ENCODE assay signal across 8 cellular contexts in the genomic region with DNA sequence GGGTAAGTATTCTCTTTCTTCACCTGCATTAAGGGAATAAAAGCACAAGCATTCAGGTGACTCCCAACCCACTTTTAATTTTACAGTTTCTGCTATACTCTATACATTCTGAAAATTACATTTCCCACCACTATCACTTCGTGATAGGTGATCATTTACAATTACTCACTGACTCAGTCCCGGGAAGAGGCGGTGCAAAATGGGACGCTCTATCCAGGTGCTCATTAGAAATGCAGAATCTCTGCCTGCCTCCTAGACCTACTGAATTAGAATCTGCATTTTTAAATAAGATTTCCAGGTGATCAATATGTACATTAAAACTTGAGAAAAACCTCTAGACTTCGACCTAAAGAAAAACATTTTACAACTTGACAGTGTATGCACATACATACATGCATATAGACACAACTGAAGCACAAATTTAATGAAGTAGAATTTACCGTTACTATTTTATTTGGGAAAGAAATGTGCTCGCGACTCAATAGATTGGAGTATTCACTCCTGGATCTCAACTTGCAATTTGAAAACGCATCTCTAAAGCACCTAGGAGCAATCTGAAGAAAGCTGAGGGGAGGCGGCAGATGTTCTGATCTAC. TPM values are rescaled to one million over a fixed set of nuclear protein-coding genes. Genes with fewer than 3 reads are reported as not detected.
DNase-seq lines count a peak whose midpoint lies in the region; ATAC-seq, FAIRE-seq and TF ChIP-seq lines count a peak whose summit lies in the region.

No MANE protein-coding gene starts in this region.

- FAIRE-seq in K562 (lab: Jason Lieb, UNC): no peak

- H3K36me3 ChIP-seq in K562 (ENCODE audit: control insufficient read depth, insufficient read depth, low read length) (no peaks in the 10 kb centered on the region), right lobe of liver (no peaks in the 10 kb centered on the region), thyroid gland (no peaks in the 10 kb centered on the region)

- H3K9me1 ChIP-seq in K562 (ENCODE audit: control insufficient read depth, insufficient read depth, low read length): no peaks in the 10 kb centered on the region

- H3K9me3 ChIP-seq in K562 (replicated peaks; ENCODE audit: control insufficient read depth, insufficient read depth, low read depth, low read length) (no peaks in the 10 kb centered on the region), right lobe of liver (no peaks in the 10 kb centered on the region), thyroid gland (no peaks in the 10 kb centered on the region)

- H3K27me3 Mint-ChIP-seq in activated CD8-positive, alpha-beta memory T cell treated with anti-CD3 and anti-CD28 coated beads, Interleukin-2, amount 10 ng/mL, durations not matched to agents 7 days and 5 days: no peaks in the 10 kb centered on the region

- ATAC-seq in activated CD8-positive, alpha-beta memory T cell treated with anti-CD3 and anti-CD28 coated beads, Interleukin-2, amount 10 ng/mL, durations not matched to agents 7 days and 5 days: no peak
- ATAC-seq in K562 (no peak), right lobe of liver (peak in 2 of 4 donors; percentile 7 to 19)

- in situ Hi-C loops in K562 (cut with MboI): no loop called here

- TF ChIP-seq CTCF in K562 (IDR thresholded peaks at IDR 0.05 in 2 of 3, conservative IDR thresholded peaks at IDR 0.05 in 1 of 3; ENCODE audit: insufficient read depth in 2 of 3, low read depth in 1 of 3, low read length in 3 of 3) (no peak), right lobe of liver (IDR thresholded peaks at IDR 0.05) (no peak), thyroid gland (IDR thresholded peaks at IDR 0.05) (no peak), GM10266 (IDR thresholded peaks at IDR 0.05; ENCODE audit: control insufficient read depth, insufficient read depth, low read depth, missing control alignments) (no peak)

- H3K4me3 ChIP-seq in K562 (no peak overlapping the region), right lobe of liver (peak overlapping the region; percentile 86 to 92 (median 86)), thyroid gland (replicated peaks in 1 of 3) (peak overlapping the region in 2 of 3 donors; percentile 67 to 98)

- CTCF ChIA-PET in activated CD8-positive, alpha-beta memory T cell treated with anti-CD3 and anti-CD28 coated beads, Interleukin-2, amount 10 ng/mL, durations not matched to agents 7 days and 5 days (lab: Charles Lee): interaction anchor here (0.8 to 2.8 kb wide), 6 partner anchors 9 to 52 kb away, joined by 3 to 18 read pairs (median 6); no protein-coding TSS in a partner anchor
- CTCF ChIA-PET in K562 (lab: Yijun Ruan, JAX; ENCODE audit: low intra/inter-chr PET ratio): no interaction called here

- no peaks in the 10 kb centered on the region; a peak in 1 of 5 replicates for H3K27me3 ChIP-seq in K562 (ENCODE audit: control insufficient read depth in 2 of 2, insufficient read depth in 2 of 2, low read length in 2 of 2)
- H3K27me3 ChIP-seq in right lobe of liver: no peaks in the 10 kb centered on the region
- H3K27me3 ChIP-seq in thyroid gland: no peaks in the 10 kb centered on the region

- peaks cover 51% of the 10 kb centered on the region for H3K4me1 Mint-ChIP-seq in activated CD8-positive, alpha-beta memory T cell treated with anti-CD3 and anti-CD28 coated beads, Interleukin-2, amount 10 ng/mL, durations not matched to agents 7 days and 5 days

- WGBS in K562 (ENCODE audit: insufficient coverage, low coverage, missing lambda C conversion rate): 3% methylated on average over 10 of the region's 10 CpGs
- WGBS in right lobe of liver (ENCODE audit: insufficient coverage, low coverage, low lambda C conversion rate, missing lambda C conversion rate): 16% methylated on average over 10 of the region's 10 CpGs
- 21 to 28% methylated on average over 10 of the region's 10 CpGs for WGBS in thyroid gland, 2 donors

- peak overlapping the region; percentile 91 for H3K4me3 Mint-ChIP-seq in activated CD8-positive, alpha-beta memory T cell treated with anti-CD3 and anti-CD28 coated beads, Interleukin-2, amount 10 ng/mL, durations not matched to agents 7 days and 5 days

- no peak for TF ChIP-seq RAD21 in K562 (CRISPR knock-in tag; conservative IDR thresholded peaks at IDR 0.05 in 1 of 2, IDR thresholded peaks at IDR 0.05 in 1 of 2)

- no TSS peak for BruUV-seq in K562 (replicated peaks; lab: Mats Ljungman, UMichigan)

- H3K9ac ChIP-seq in K562 (ENCODE audit: insufficient read depth in 1 of 2, low read depth in 2 of 2, low read length in 2 of 2): no peak overlapping the region

- no peak overlapping the region for H3K27ac ChIP-seq in K562 (ENCODE audit: extremely low read depth, low read depth, low read length)
- H3K27ac ChIP-seq in right lobe of liver: peak overlapping the region; percentile 99
- H3K27ac ChIP-seq in thyroid gland: peak overlapping the region in 2 of 3 donors; percentile 95 to 97

- peak overlapping the region; percentile 34; the same call in 1 of the 2 replicates for H2AFZ ChIP-seq in K562 (ENCODE audit: low read depth, low read length)

- peaks cover 23% of the 10 kb centered on the region for H3K36me3 Mint-ChIP-seq in activated CD8-positive, alpha-beta memory T cell treated with anti-CD3 and anti-CD28 coated beads, Interleukin-2, amount 10 ng/mL, durations not matched to agents 7 days and 5 days

- H3K4me2 ChIP-seq in K562 (ENCODE audit: insufficient read depth, low read length): no peak overlapping the region; the same call in 1 of the 2 replicates

- no peaks in the 10 kb centered on the region for H3K9me3 Mint-ChIP-seq in activated CD8-positive, alpha-beta memory T cell treated with anti-CD3 and anti-CD28 coated beads, Interleukin-2, amount 10 ng/mL, durations not matched to agents 7 days and 5 days (ENCODE audit: low read depth)

- H3K79me2 ChIP-seq in K562 (ENCODE audit: control insufficient read depth, insufficient read depth, low read length): no peaks in the 10 kb centered on the region

- peak overlapping the region; percentile 97 for H3K27ac Mint-ChIP-seq in activated CD8-positive, alpha-beta memory T cell treated with anti-CD3 and anti-CD28 coated beads, Interleukin-2, amount 10 ng/mL, durations not matched to agents 7 days and 5 days

- POLR2A ChIA-PET in K562 (lab: Yijun Ruan, JAX): no interaction called here

- DNase-seq in activated CD8-positive, alpha-beta memory T cell treated with anti-CD3 and anti-CD28 coated beads, Interleukin-2, amount 10 ng/mL, durations not matched to agents 7 days and 5 days: no peak
- no peak for DNase-seq in activated CD8-positive, alpha-beta memory T cell treated with anti-CD3 and anti-CD28 coated beads, Interleukin-2, amount 50 U/mL, for 48 hours
- DNase-seq in K562 (ENCODE audit: extremely low read depth in 1 of 4, low spot score in 3 of 4): no peak
- DNase-seq in right lobe of liver: no peak
- DNase-seq in thyroid gland: no peak
- no peak for DNase-seq in C1 segment of cervical spinal cord (lab: John Stamatoyannopoulos, UW)
- DNase-seq in GM10266 (ENCODE audit: extremely low spot score): no peak
- DNase-seq in NCI-H1930 (lab: John Stamatoyannopoulos, UW): no peak

- TF ChIP-seq POLR2A in K562 (conservative IDR thresholded peaks at IDR 0.05): no peak
- no peak for TF ChIP-seq POLR2A in right lobe of liver (IDR thresholded peaks at IDR 0.05)
- TF ChIP-seq POLR2A in thyroid gland (IDR thresholded peaks at IDR 0.05): no peak

- intact Hi-C loops in K562 (cut with micrococcal nuclease) (no loop called here), right lobe of liver (cut with DNase I) (no loop called here), thyroid gland (cut with DNase I) (loop anchor here (10.0 kb wide), 2 partner anchors 79 to 161 kb away; no protein-coding TSS in a partner anchor)

- no peaks in the 10 kb centered on the region for H4K20me1 ChIP-seq in K562 (replicated peaks; ENCODE audit: control insufficient read depth, insufficient read depth, low read length)

- TF ChIP-seq EP300 in K562 (IDR thresholded peaks at IDR 0.05; ENCODE audit: low read length): no peak

- H3K4me1 ChIP-seq in K562 (replicated peaks in 1 of 2; ENCODE audit: control insufficient read depth in 2 of 2, insufficient read depth in 2 of 2, low read length in 2 of 2): peaks cover 0 to 10% of the 10 kb centered on the region in 2 experiments; a peak in 1 of 5 replicates
- peaks cover 0 to 23% (median 10%) of the 10 kb centered on the region in 4 donors for H3K4me1 ChIP-seq in right lobe of liver
- H3K4me1 ChIP-seq in thyroid gland: peaks cover 7 to 9% of the 10 kb centered on the region in 2 donors

TF ChIP-seq in K562, 482 proteins besides CTCF, POLR2A, EP300 and RAD21 (continues in another document):
- no peak for TF ChIP-seq MED1 (CRISPR knock-in tag; IDR thresholded peaks at IDR 0.05; ENCODE audit: borderline replicate concordance)

RNA-seq across cellular contexts. Expression of a gene that starts 0.6 kb away (rescaled TPM):
- total RNA-seq in activated CD8-positive, alpha-beta memory T cell treated with anti-CD3 and anti-CD28 coated beads, Interleukin-2, amount 10 ng/mL, durations not matched to agents 7 days and 5 days: 10 to 100 TPM; 47.3 to 50.5 TPM
- total RNA-seq in K562 (2011; cell fraction: chromatin; rRNA removed; ENCODE audit: low replicate concordance): 0.28 and 0.42 TPM in 2 replicates
- total RNA-seq in K562 (2011; cell fraction: nucleolus; rRNA removed): 0.33 and 0.39 TPM in 2 replicates
- total RNA-seq in K562 (2011; cell fraction: nucleoplasm; rRNA removed): 0.29 and 0.53 TPM in 2 replicates
- 0.14 and 0.16 TPM in 2 replicates for total RNA-seq in K562 (2014; rRNA removed)
- 0.15 and 0.29 TPM in 2 replicates for total RNA-seq in K562 (2014; rRNA removed; fragmentation: Illumina TruSeq; extraction: Trizol)
- total RNA-seq in K562 (2015; rRNA removed; fragmentation: Illumina TruSeq; extraction: Trizol): 0.30 and 0.36 TPM in 2 replicates
- total RNA-seq in K562 (2021): 0.81 and 0.84 TPM in 2 replicates
- 0.07 and 0.11 TPM in 2 replicates for polyA plus RNA-seq in K562 (2011; rRNA removed)
- 0.07 and 0.12 TPM in 2 replicates for polyA plus RNA-seq in K562 (2011; cell fraction: cytosol; rRNA removed)
- 0.06 TPM in 2 replicates for polyA plus RNA-seq in K562 (2011; cell fraction: nucleus; rRNA removed)
- polyA plus RNA-seq in K562 (2012): 0.21 and 0.68 TPM in 2 replicates
- 0.26 and 0.30 TPM in 2 replicates for polyA plus RNA-seq in K562 (2014; fragmentation: Illumina TruSeq; extraction: Trizol)
- polyA plus RNA-seq in K562 (2014; fragmentation: Nextera tagmentation; extraction: Ambion mirVana): under 1 TPM; 0.24 to 0.28 TPM
- 0.11 and 0.15 TPM in 2 replicates for polyA plus RNA-seq in K562 (2014; rRNA removed)
- polyA minus RNA-seq in K562 (2011; rRNA and poly(A)+ RNA removed): 0.12 and 0.21 TPM in 2 replicates
- polyA minus RNA-seq in K562 (2011; cell fraction: cytosol; rRNA and poly(A)+ RNA removed): 1.5 TPM in 1 of 2 replicates, not detected in the other
- 0.11 and 0.13 TPM in 2 replicates for polyA minus RNA-seq in K562 (2011; cell fraction: nucleus; rRNA and poly(A)+ RNA removed)
- 10 to 100 TPM; 24.9 to 52.6 (median 45.5) TPM for total RNA-seq in right lobe of liver
- 100 to 1,000 TPM; 120 to 418 (median 218) TPM for total RNA-seq in thyroid gland

Comparison
In these comparisons a context has a peak if more than half of its experiments do, and no peak if none do; other contexts are left out.
1. RNA of a gene that starts 0.6 kb away (total RNA-seq): 120 to 418 TPM in thyroid gland, 47.3 to 50.5 TPM in activated CD8-positive, alpha-beta memory T cell treated with anti-CD3 and anti-CD28 coated beads, Interleukin-2, amount 10 ng/mL, durations not matched to agents 7 days and 5 days and 24.9 to 52.6 TPM in right lobe of liver; 0.14 to 0.84 TPM in K562; every median in the first group is over 10 times any median in the second.